In genomic region chr3:123708531-123708930, GRCh38 we compare ENCODE assay signal across 27 cellular contexts.
DNase-seq lines count a peak whose midpoint lies in the region; ATAC-seq and TF ChIP-seq lines count a peak whose summit lies in the region.
"Had no signal": no experiment of that assay in that cellular context is flagged by ENCODE, and none has a peak within 500 bp of the region (broad histone marks: within the 10 kb centered on the region; RNA-seq: fewer than 3 reads in every experiment).

No MANE protein-coding gene starts in this region.

- H3K4ac ChIP-seq in neuronal stem cell (ENCODE audit: low read length) = no peak overlapping the region

- TF ChIP-seq CTCF in spleen (IDR thresholded peaks at IDR 0.05 in 8 of 11, conservative IDR thresholded peaks at IDR 0.05 in 3 of 11) = no peak
- no peak for TF ChIP-seq CTCF in upper lobe of right lung (IDR thresholded peaks at IDR 0.05)
- TF ChIP-seq CTCF in BE2C (IDR thresholded peaks at IDR 0.05; ENCODE audit: low read depth, low read length) = no peak

- no peak overlapping the region for H3K4me3 Mint-ChIP-seq in stimulated activated naive CD8-positive, alpha-beta T cell treated with anti-CD3 and anti-CD28 coated beads, Interleukin-15, amount 100 ng/mL, for 72 hours
- H3K4me3 Mint-ChIP-seq: B cell; CD14-positive monocyte; CD4-positive, alpha-beta memory T cell; CD4-positive, CD25-positive, alpha-beta regulatory T cell; CD8-positive, alpha-beta memory T cell had no signal

- H2BK12ac ChIP-seq in neuronal stem cell (ENCODE audit: low read length) = no peak overlapping the region

- peak; percentile 12 for ATAC-seq in stimulated activated naive CD8-positive, alpha-beta T cell treated with anti-CD3 and anti-CD28 coated beads, Interleukin-15, amount 100 ng/mL, for 72 hours
- ATAC-seq in stimulated activated naive CD8-positive, alpha-beta T cell treated with anti-CD3 and anti-CD28 coated beads, Interleukin-15, Interleukin-2, amounts not matched to agents 100 U/mL and 50 U/mL, for 24 hours = no peak
- ATAC-seq in upper lobe of right lung = no peak
- no peak for ATAC-seq in HG02973 (IDR thresholded peaks at IDR 0.05; ENCODE audit: unreplicated experiment)
- ATAC-seq: A549, GM12878 had no signal

- H3K27me3 Mint-ChIP-seq in stimulated activated naive CD8-positive, alpha-beta T cell treated with anti-CD3 and anti-CD28 coated beads, Interleukin-15, amount 100 ng/mL, for 72 hours = no peaks in the 10 kb centered on the region

- H3K9me3 Mint-ChIP-seq in stimulated activated naive CD8-positive, alpha-beta T cell treated with anti-CD3 and anti-CD28 coated beads, Interleukin-15, amount 100 ng/mL, for 72 hours = no peaks in the 10 kb centered on the region
- H3K9me3 Mint-ChIP-seq: CD14-positive monocyte; CD4-positive, alpha-beta memory T cell; CD8-positive, alpha-beta memory T cell had no signal

- no peak overlapping the region for H3K23ac ChIP-seq in neuronal stem cell (ENCODE audit: low read depth, low read length, poor library complexity)

- H3K36me3 ChIP-seq in neuronal stem cell (replicated peaks in 1 of 2; ENCODE audit: control insufficient read depth in 2 of 2, insufficient read depth in 2 of 2, low read length in 2 of 2) (peaks cover 13 to 15% of the 10 kb centered on the region in 2 donors), spleen (no peaks in the 10 kb centered on the region), upper lobe of right lung (peaks cover 7% of the 10 kb centered on the region), BE2C (no peaks in the 10 kb centered on the region)

- DNase-seq in stimulated activated naive CD8-positive, alpha-beta T cell treated with anti-CD3 and anti-CD28 coated beads, Interleukin-15, amount 100 ng/mL, for 72 hours = no peak
- no peak for DNase-seq in stimulated activated naive CD8-positive, alpha-beta T cell treated with anti-CD3 and anti-CD28 coated beads, Interleukin-15, Interleukin-2, amounts not matched to agents 100 U/mL and 50 U/mL, for 24 hours
- DNase-seq in neuronal stem cell (ENCODE audit: low spot score) (no peak), spleen (peak; percentile 71), upper lobe of right lung (peak; percentile 26), NCI-H187 treated with DMSO at 0.1 percent for 48 hours (lab: John Stamatoyannopoulos, UW) (no peak), BE2C (no peak)
- DNase-seq: AML-193; C1 segment of cervical spinal cord; CD4-positive, alpha-beta memory T cell; CD4-positive, CD25-positive, alpha-beta regulatory T cell; CD8-positive, alpha-beta memory T cell; COR-L47; DMS 273 treated with DMSO at 0.1 percent for 48 hours; DMS153; DMS53; DMS79; DND-41; EL; GDM1 had no signal

- no peak overlapping the region for H2BK120ac ChIP-seq in neuronal stem cell (ENCODE audit: low read depth, low read length)

- no peak for TF ChIP-seq POLR2A in spleen (IDR thresholded peaks at IDR 0.05)

- no peak overlapping the region for H3K4me2 ChIP-seq in neuronal stem cell (ENCODE audit: insufficient read depth, low read length, poor library complexity, severe bottlenecking)
- H3K4me2 ChIP-seq: A549, BLaER1 had no signal

- H3K9me3 ChIP-seq in neuronal stem cell (replicated peaks in 1 of 2; ENCODE audit: control insufficient read depth in 2 of 2, insufficient read depth in 1 of 2, low read depth in 1 of 2, low read length in 2 of 2) (no peaks in the 10 kb centered on the region), spleen (no peaks in the 10 kb centered on the region), upper lobe of right lung (no peaks in the 10 kb centered on the region), BE2C (no peaks in the 10 kb centered on the region)
- H3K9me3 ChIP-seq: A549, BLaER1 had no signal

- H3K27ac ChIP-seq in neuronal stem cell (replicated peaks; ENCODE audit: low read length) = no peak overlapping the region
- H3K27ac ChIP-seq in spleen = no peak overlapping the region
- H3K27ac ChIP-seq in upper lobe of right lung = no peak overlapping the region
- H3K27ac ChIP-seq: 22Rv1, A549, BLaER1 had no signal

- WGBS in neuronal stem cell (ENCODE audit: extremely low coverage in 2 of 2, insufficient read length in 2 of 2, insufficient replicate concordance in 1 of 2), 2 donors = no CpG with 5 or more reads among the region's 10 CpGs
- 85 to 91% (median 87%) methylated on average over 10 of the region's 10 CpGs for WGBS in spleen, 5 donors

- no peak overlapping the region for H3K14ac ChIP-seq in neuronal stem cell (ENCODE audit: low read length)

- no peak overlapping the region for H3K9ac ChIP-seq in neuronal stem cell (ENCODE audit: low read depth, low read length, poor library complexity)
- H3K9ac ChIP-seq: BLaER1 had no signal

- H4K91ac ChIP-seq in neuronal stem cell (ENCODE audit: low read depth, low read length, poor library complexity) = no peak overlapping the region

- H3K79me1 ChIP-seq in neuronal stem cell (ENCODE audit: low read depth, low read length) = peaks cover 1% of the 10 kb centered on the region

- no peak overlapping the region for H3K27ac Mint-ChIP-seq in stimulated activated naive CD8-positive, alpha-beta T cell treated with anti-CD3 and anti-CD28 coated beads, Interleukin-15, amount 100 ng/mL, for 72 hours
- H3K27ac Mint-ChIP-seq: B cell; CD14-positive monocyte; CD4-positive, alpha-beta memory T cell had no signal

- H3K4me3 ChIP-seq in neuronal stem cell (ENCODE audit: low read length in 2 of 2) = no peak overlapping the region
- H3K4me3 ChIP-seq in spleen = no peak overlapping the region
- H3K4me3 ChIP-seq in upper lobe of right lung = no peak overlapping the region
- no peak overlapping the region for H3K4me3 ChIP-seq in BE2C (ENCODE audit: low read depth, low read length)
- H3K4me3 ChIP-seq: A549, BLaER1, GM12878 had no signal

- H3K4me1 Mint-ChIP-seq in stimulated activated naive CD8-positive, alpha-beta T cell treated with anti-CD3 and anti-CD28 coated beads, Interleukin-15, amount 100 ng/mL, for 72 hours = no peaks in the 10 kb centered on the region
- H3K4me1 Mint-ChIP-seq: B cell; CD4-positive, alpha-beta memory T cell; CD4-positive, CD25-positive, alpha-beta regulatory T cell; CD8-positive, alpha-beta memory T cell had no signal

- peaks cover 4 to 12% of the 10 kb centered on the region in 2 donors for H3K4me1 ChIP-seq in neuronal stem cell (ENCODE audit: control insufficient read depth in 2 of 2, insufficient read depth in 1 of 2, low read depth in 1 of 2, low read length in 2 of 2)
- H3K4me1 ChIP-seq in spleen = peaks cover 0 to 19% (median 8%) of the 10 kb centered on the region in 6 donors
- H3K4me1 ChIP-seq in upper lobe of right lung = peaks cover 11% of the 10 kb centered on the region
- no peaks in the 10 kb centered on the region for H3K4me1 ChIP-seq in BE2C
- H3K4me1 ChIP-seq: A549 had no signal

- H2AK5ac ChIP-seq in neuronal stem cell (ENCODE audit: low read depth, low read length) = no peak overlapping the region

- H3K18ac ChIP-seq in neuronal stem cell (ENCODE audit: low read length) = peak overlapping the region; percentile 57

- H2BK5ac ChIP-seq in neuronal stem cell (ENCODE audit: low read length) = no peak overlapping the region

- H3K27me3 ChIP-seq in neuronal stem cell (ENCODE audit: control insufficient read depth in 3 of 3, insufficient read depth in 3 of 3, low read depth in 1 of 3, low read length in 3 of 3) = no peaks in the 10 kb centered on the region
- no peaks in the 10 kb centered on the region for H3K27me3 ChIP-seq in spleen (replicated peaks in 1 of 7)
- H3K27me3 ChIP-seq in upper lobe of right lung = no peaks in the 10 kb centered on the region
- H3K27me3 ChIP-seq in BE2C = no peaks in the 10 kb centered on the region
- H3K27me3 ChIP-seq: BLaER1 had no signal

- H4K8ac ChIP-seq in neuronal stem cell (ENCODE audit: low read depth, low read length) = no peak overlapping the region

- no peak overlapping the region for H2AFZ ChIP-seq in neuronal stem cell (ENCODE audit: low read length)

- intact Hi-C loops in spleen (cut with DNase I; ENCODE audit: low total_unique reads) (no loop called here), upper lobe of right lung (cut with DNase I) (no loop called here)

- H2BK15ac ChIP-seq in neuronal stem cell (ENCODE audit: low read length) = no peak overlapping the region

Comparison
In these comparisons a context has a peak if more than half of its experiments do, and no peak if none do; other contexts are left out.
1. DNase-seq: peak in spleen (single experiment) and upper lobe of right lung (single experiment); none in stimulated activated naive CD8-positive, alpha-beta T cell treated with anti-CD3 and anti-CD28 coated beads, Interleukin-15, amount 100 ng/mL, for 72 hours (0 of 2), stimulated activated naive CD8-positive, alpha-beta T cell treated with anti-CD3 and anti-CD28 coated beads, Interleukin-15, Interleukin-2, amounts not matched to agents 100 U/mL and 50 U/mL, for 24 hours (single experiment), neuronal stem cell (single experiment), NCI-H187 treated with DMSO at 0.1 percent for 48 hours (single experiment) and BE2C (single experiment).